ENCODE assay signal across 22 cellular contexts in genomic region chr4:41174444-41174843, GRCh38. TPM values are rescaled to one million over a fixed set of nuclear protein-coding genes. Genes with fewer than 3 reads are reported as not detected.
A peak's percentile ranks its signal among the peaks of the same experiment; 100 is the strongest.
DNase-seq lines count a peak whose midpoint lies in the region; FAIRE-seq and TF ChIP-seq lines count a peak whose summit lies in the region.
"Had no signal": no experiment of that assay in that cellular context is flagged by ENCODE, and none has a peak within 500 bp of the region (broad histone marks: within the 10 kb centered on the region; RNA-seq: fewer than 3 reads in every experiment).

No MANE protein-coding gene starts in this region.

- H4K91ac ChIP-seq in H1 (replicated peaks; ENCODE audit: insufficient read length, low read length) (no peak overlapping the region), trophoblast cell (ENCODE audit: low read depth, low read length) (peak overlapping the region; percentile 63)

- no peak for FAIRE-seq in H1 (lab: Jason Lieb, UNC)
- no peak for FAIRE-seq in small intestine (lab: Jason Lieb, UNC)

- H3K23me2 ChIP-seq in H1 (ENCODE audit: low read depth, low read length) = no peaks in the 10 kb centered on the region

- H3K4me3 ChIP-seq in OCI-LY7 (ENCODE audit: low read depth, low read length, poor library complexity, severe bottlenecking) = no peak overlapping the region
- no peak overlapping the region for H3K4me3 ChIP-seq in H1 (ENCODE audit: extremely low read depth in 1 of 4, insufficient read depth in 2 of 4, low read depth in 3 of 4, low read length in 4 of 4)
- no peak overlapping the region for H3K4me3 ChIP-seq in trophoblast cell (ENCODE audit: low read depth, low read length)
- H3K4me3 ChIP-seq in small intestine (ENCODE audit: low read depth in 1 of 2, low read length in 2 of 2) = no peak overlapping the region
- H3K4me3 ChIP-seq: coronary artery, HAP-1, stomach, upper lobe of left lung had no signal

- no peak overlapping the region; the same call in 1 of the 2 replicates for H3K4me2 ChIP-seq in OCI-LY7 (ENCODE audit: low read length)
- H3K4me2 ChIP-seq in H1 (ENCODE audit: insufficient read depth in 1 of 2, low read depth in 2 of 2, low read length in 2 of 2) = no peak overlapping the region
- H3K4me2 ChIP-seq in trophoblast cell (ENCODE audit: low read length) = no peak overlapping the region
- H3K4me2 ChIP-seq: KMS-11 had no signal

- H2BK5ac ChIP-seq in H1 (ENCODE audit: low read depth, low read length) (no peak overlapping the region), trophoblast cell (ENCODE audit: low read depth, low read length, poor library complexity) (no peak overlapping the region)

- H4K5ac ChIP-seq in H1 (ENCODE audit: insufficient read length, low read depth, low read length) = no peak overlapping the region

- TF ChIP-seq RAD21 in H1 (IDR thresholded peaks at IDR 0.05 in 1 of 2, conservative IDR thresholded peaks at IDR 0.05 in 1 of 2; ENCODE audit: low read depth in 2 of 2, low read length in 2 of 2) = no peak

- H3K56ac ChIP-seq in H1 (replicated peaks; ENCODE audit: insufficient read length, low read depth, low read length) = no peak overlapping the region

- H3K4me1 ChIP-seq in OCI-LY7 (ENCODE audit: insufficient read depth, low read length, poor library complexity, severe bottlenecking) (peaks cover 54% of the 10 kb centered on the region), H1 (replicated peaks in 1 of 4; ENCODE audit: control insufficient read depth in 3 of 4, insufficient read depth in 4 of 4, low read length in 3 of 4) (peaks cover 0 to 8% (median under 1%) of the 10 kb centered on the region in 4 experiments; a peak in 2 of 7 replicates), trophoblast cell (ENCODE audit: control insufficient read depth in 1 of 2, insufficient read depth in 2 of 2, low read length in 2 of 2) (peaks cover 7 to 21% of the 10 kb centered on the region in 2 experiments), small intestine (ENCODE audit: control insufficient read depth in 2 of 2, insufficient read depth in 1 of 2, low read depth in 1 of 2, low read length in 1 of 2) (peaks cover 0 to 6% of the 10 kb centered on the region in 2 donors)

- H4K20me1 ChIP-seq in OCI-LY7 (ENCODE audit: insufficient read depth, low read length) (0 out of 2 replicates have a peak, but pooled peaks cover 2% of the 10 kb centered on the region), H1 (replicated peaks in 1 of 2; ENCODE audit: control insufficient read depth in 1 of 2, insufficient read depth in 2 of 2, low read length in 2 of 2) (peaks cover 0 to 4% of the 10 kb centered on the region in 2 experiments)

- H3K27me3 ChIP-seq in H1 (replicated peaks in 1 of 4; ENCODE audit: control insufficient read depth in 3 of 4, extremely low read depth in 1 of 4, insufficient read depth in 3 of 4, low read length in 3 of 4) (no peaks in the 10 kb centered on the region), trophoblast cell (ENCODE audit: insufficient read depth, low read length) (no peaks in the 10 kb centered on the region), small intestine (ENCODE audit: control insufficient read depth in 2 of 2, insufficient read depth in 2 of 2, low read length in 2 of 2) (no peaks in the 10 kb centered on the region)
- H3K27me3 ChIP-seq: stomach, upper lobe of left lung had no signal

- TF ChIP-seq CTCF in OCI-LY7 (conservative IDR thresholded peaks at IDR 0.05; ENCODE audit: low read length) (no peak), H1 (IDR thresholded peaks at IDR 0.05; ENCODE audit: control extremely low read depth in 1 of 3, insufficient read depth in 1 of 3, low read depth in 1 of 3, low read length in 3 of 3) (no peak)

- H3K9ac ChIP-seq in H1 (replicated peaks in 1 of 4; ENCODE audit: extremely low read depth in 1 of 4, low read depth in 3 of 4, low read length in 3 of 4) (no peak overlapping the region), trophoblast cell (ENCODE audit: low read length) (no peak overlapping the region)
- H3K9ac ChIP-seq: KMS-11 had no signal

- no peak for TF ChIP-seq POLR2A in H1 (IDR thresholded peaks at IDR 0.05; ENCODE audit: control extremely low read depth in 1 of 2, low read depth in 2 of 2, low read length in 2 of 2)

- intact Hi-C loops in OCI-LY7 (cut with micrococcal nuclease; ENCODE audit: unreplicated experiment) = no loop called here

- TF ChIP-seq EP300 in H1 (IDR thresholded peaks at IDR 0.05; ENCODE audit: borderline replicate concordance in 1 of 2, low read depth in 2 of 2, low read length in 2 of 2) = no peak

- H3K9me2 ChIP-seq in OCI-LY7 (ENCODE audit: insufficient read depth, low read length) = no peaks in the 10 kb centered on the region

- H3K27ac ChIP-seq in OCI-LY7 (ENCODE audit: low read depth, low read length, poor library complexity, severe bottlenecking) (no peak overlapping the region), H1 (ENCODE audit: low read depth, low read length) (no peak overlapping the region), trophoblast cell (ENCODE audit: low read depth, low read length) (no peak overlapping the region), caudate nucleus (ENCODE audit: low read depth, low read length) (no peak overlapping the region), small intestine (ENCODE audit: low read depth in 1 of 2, low read length in 1 of 2) (no peak overlapping the region)
- H3K27ac ChIP-seq: C4-2B, KMS-11, stomach, upper lobe of left lung had no signal

- H2AK5ac ChIP-seq in H1 (ENCODE audit: low read depth, low read length) = no peak overlapping the region
- peak overlapping the region; percentile 86 for H2AK5ac ChIP-seq in trophoblast cell (ENCODE audit: low read length)

- H3K79me1 ChIP-seq in H1 (ENCODE audit: low read depth, low read length) (no peaks in the 10 kb centered on the region; the same call in 1 of the 2 replicates), trophoblast cell (ENCODE audit: low read length) (peaks cover 5% of the 10 kb centered on the region)

- no TSS peak for BruUV-seq in OCI-LY7 (replicated peaks; lab: Mats Ljungman, UMichigan)

- H3K9me3 ChIP-seq in OCI-LY7 (ENCODE audit: low read length) = peaks cover 4% of the 10 kb centered on the region; the same call in 1 of the 2 replicates
- H3K9me3 ChIP-seq in H1 (ENCODE audit: insufficient read depth in 2 of 2, low read depth in 1 of 2, low read length in 1 of 2) = no peaks in the 10 kb centered on the region
- H3K9me3 ChIP-seq in trophoblast cell (ENCODE audit: insufficient read depth, low read depth, low read length) = no peaks in the 10 kb centered on the region
- no peaks in the 10 kb centered on the region for H3K9me3 ChIP-seq in small intestine (ENCODE audit: control insufficient read depth, low read depth)
- H3K9me3 ChIP-seq: HAP-1, stomach, upper lobe of left lung had no signal

- H3K18ac ChIP-seq in H1 (ENCODE audit: extremely low read depth, low read length) (peak overlapping the region; percentile 42; the same call in 1 of the 2 replicates), trophoblast cell (ENCODE audit: low read length) (no peak overlapping the region)

- no peak overlapping the region for H3K4ac ChIP-seq in H1 (replicated peaks; ENCODE audit: insufficient read length, low read depth, low read length)
- H3K4ac ChIP-seq in trophoblast cell (ENCODE audit: low read depth, low read length) = peak overlapping the region; percentile 43

- no peaks in the 10 kb centered on the region for H3K36me3 ChIP-seq in OCI-LY7 (ENCODE audit: insufficient read depth, low read length)
- H3K36me3 ChIP-seq in H1 (ENCODE audit: control insufficient read depth in 2 of 4, insufficient read depth in 4 of 4, low read length in 3 of 4) = no peaks in the 10 kb centered on the region
- H3K36me3 ChIP-seq in trophoblast cell (ENCODE audit: control insufficient read depth in 1 of 2, insufficient read depth in 2 of 2, low read length in 2 of 2) = no peaks in the 10 kb centered on the region
- peaks cover 0 to 1% of the 10 kb centered on the region in 2 donors for H3K36me3 ChIP-seq in small intestine (ENCODE audit: control insufficient read depth in 2 of 2, insufficient read depth in 2 of 2, low read length in 2 of 2)
- H3K36me3 ChIP-seq: HAP-1, stomach, upper lobe of left lung had no signal

- H2AFZ ChIP-seq in OCI-LY7 (ENCODE audit: low read length) = no peak overlapping the region
- H2AFZ ChIP-seq in H1 (ENCODE audit: low read length) = no peak overlapping the region
- no peak overlapping the region for H2AFZ ChIP-seq in trophoblast cell (ENCODE audit: insufficient read depth, low read length, poor library complexity)

- H3K14ac ChIP-seq in H1 (ENCODE audit: insufficient read length) = no peak overlapping the region
- H3K14ac ChIP-seq in trophoblast cell (ENCODE audit: low read length) = no peak overlapping the region

- H2BK12ac ChIP-seq in H1 (ENCODE audit: low read depth, low read length) (no peak overlapping the region), trophoblast cell (ENCODE audit: low read length) (peak overlapping the region; percentile 63)

- peak; percentile 38 for DNase-seq in ELR (ENCODE audit: low read depth)
- peak; percentile 12 for DNase-seq in OCI-LY7 (ENCODE audit: low spot score)
- no peak for DNase-seq in H1 (ENCODE audit: low read depth in 1 of 2, low spot score in 2 of 2)
- DNase-seq in trophoblast cell = no peak
- no peak for DNase-seq in caudate nucleus (lab: John Stamatoyannopoulos, UW)
- DNase-seq in small intestine = no peak
- DNase-seq in T1000 (lab: John Stamatoyannopoulos, UW) = no peak
- DNase-seq: activated CD4-positive, alpha-beta T cell treated with anti-CD3 and anti-CD28 coated beads, Interleukin-2, amount 10 ng/mL, durations not matched to agents 24 days and 14 days; GDM1; head of caudate nucleus; MV-4-11; natural killer cell; NCI-H1930; NCI-H82; PC-3; stomach; T-helper 1 cell; upper lobe of left lung had no signal

- POLR2A ChIA-PET in OCI-LY7 (lab: Charles Lee) (interaction anchor here (0.6 to 3.0 kb wide), 8 partner anchors 9 to 319 kb away, joined by 3 to 12 read pairs (median 3); no protein-coding TSS in a partner anchor), H1 (lab: Charles Lee; ENCODE audit: partially characterized antibody) (interaction anchor here (1.2 kb wide), 1 partner anchor 30 kb away, joined by 4 read pairs; no protein-coding TSS in a partner anchor)

- peaks cover 87% of the 10 kb centered on the region for H3K79me2 ChIP-seq in OCI-LY7 (ENCODE audit: insufficient read depth, low read depth, low read length)
- peaks cover 0 to 59% of the 10 kb centered on the region in 2 experiments; a peak in 3 of 4 replicates for H3K79me2 ChIP-seq in H1 (ENCODE audit: control insufficient read depth in 1 of 2, insufficient read depth in 2 of 2, low read length in 2 of 2)
- no peaks in the 10 kb centered on the region for H3K79me2 ChIP-seq in trophoblast cell (ENCODE audit: control insufficient read depth, insufficient read depth, low read length, poor library complexity)

- no peak overlapping the region for H3K23ac ChIP-seq in H1 (ENCODE audit: insufficient read length)
- no peak overlapping the region for H3K23ac ChIP-seq in trophoblast cell (ENCODE audit: low read length)

- H2BK120ac ChIP-seq in H1 (replicated peaks; ENCODE audit: low read depth, low read length) (no peak overlapping the region), trophoblast cell (ENCODE audit: insufficient read depth, low read length, poor library complexity) (no peak overlapping the region)

- no peak overlapping the region for H2BK20ac ChIP-seq in H1 (ENCODE audit: low read length)

- WGBS in H1 (ENCODE audit: extremely low coverage in 1 of 2, insufficient coverage in 1 of 2, insufficient read length in 1 of 2, insufficient replicate concordance in 2 of 2, low coverage in 1 of 2, low lambda C conversion rate in 2 of 2, missing lambda C conversion rate in 1 of 2), 2 experiments = 95% methylated on average over 4 of the region's 4 CpGs; no CpG with 5 or more reads in 1 of the 2 experiments
- no CpG with 5 or more reads among the region's 4 CpGs for WGBS in trophoblast cell (ENCODE audit: extremely low coverage, insufficient coverage, insufficient read length)
- WGBS in small intestine, 3 donors = 91 to 97% (median 95%) methylated on average over 4 of the region's 4 CpGs

- CTCF ChIA-PET in OCI-LY7 (lab: Charles Lee; ENCODE audit: unreplicated experiment) = no interaction called here
- CTCF ChIA-PET in H1 (lab: Charles Lee; ENCODE audit: partially characterized antibody) = interaction anchor here (0.7 to 0.9 kb wide), 3 partner anchors 51 to 250 kb away, joined by 3 to 4 read pairs (median 3); no protein-coding TSS in a partner anchor

- H4K8ac ChIP-seq in H1 (ENCODE audit: extremely low read depth, insufficient read depth, low read length) = no peak overlapping the region
- H4K8ac ChIP-seq in trophoblast cell (ENCODE audit: low read depth, low read length) = peak overlapping the region; percentile 13

- H2BK15ac ChIP-seq in H1 (ENCODE audit: low read length) = no peak overlapping the region

- H4K12ac ChIP-seq in trophoblast cell (ENCODE audit: low read depth, low read length) = no peak overlapping the region

RNA-seq across cellular contexts. Expression of gene APBB2, which starts 39.9 kb away (rescaled TPM):
- total RNA-seq in OCI-LY7 (2014; rRNA removed; shearing (Covaris generic)) = 47.4 and 66.4 TPM in 2 replicates
- 88.5 and 89.8 TPM in 2 replicates for total RNA-seq in OCI-LY7 (2022)
- total RNA-seq in H1 (2021; fragmentation: NEBNext Ultra II Directional; extraction: Animal tissue kit (Norgen Biotek cat#: 25700)) = 59.4 and 64.0 TPM in 2 replicates
- 58.7 and 63.6 TPM in 2 replicates for polyA plus RNA-seq in H1 (2011; rRNA removed)
- 70.8 TPM for polyA plus RNA-seq in H1 (2011; cell fraction: cytosol; rRNA removed)
- polyA plus RNA-seq in H1 (2011; cell fraction: nucleus; rRNA removed) = 75.6 TPM
- polyA plus RNA-seq in H1 (2012, experiment 1 of 2) = 35.7 to 49.6 TPM (median 46.2 TPM) in 4 replicates
- polyA plus RNA-seq in H1 (2012, experiment 2 of 2) = 7.2 TPM
- 38.0 TPM for polyA plus RNA-seq in H1 (2013, experiment 1 of 2)
- 40.7 TPM for polyA plus RNA-seq in H1 (2013, experiment 2 of 2)
- 151 and 163 TPM in 2 replicates for polyA minus RNA-seq in H1 (2011; rRNA and poly(A)+ RNA removed)
- polyA minus RNA-seq in H1 (2011; cell fraction: cytosol; rRNA and poly(A)+ RNA removed) = 47.0 TPM
- polyA minus RNA-seq in H1 (2011; cell fraction: nucleus; rRNA and poly(A)+ RNA removed) = 91.3 TPM
- polyA plus RNA-seq in trophoblast cell (2013) = 41.4 and 45.0 TPM in 2 replicates
- 10 to 100 TPM in 1 of 3 donors, 1 to 10 TPM in 2; 4.5 to 12.0 (median 5.7) TPM for polyA plus RNA-seq in small intestine

Comparison
In these comparisons a context has a peak if more than half of its experiments do, and no peak if none do; other contexts are left out.
1. DNase-seq: peak in ELR (single experiment) and OCI-LY7 (single experiment); none in H1 (0 of 2), trophoblast cell (0 of 2), caudate nucleus (0 of 61), small intestine (single experiment) and T1000 (single experiment).